8 cellular contexts compared by ENCODE assay signal in the genomic region with DNA sequence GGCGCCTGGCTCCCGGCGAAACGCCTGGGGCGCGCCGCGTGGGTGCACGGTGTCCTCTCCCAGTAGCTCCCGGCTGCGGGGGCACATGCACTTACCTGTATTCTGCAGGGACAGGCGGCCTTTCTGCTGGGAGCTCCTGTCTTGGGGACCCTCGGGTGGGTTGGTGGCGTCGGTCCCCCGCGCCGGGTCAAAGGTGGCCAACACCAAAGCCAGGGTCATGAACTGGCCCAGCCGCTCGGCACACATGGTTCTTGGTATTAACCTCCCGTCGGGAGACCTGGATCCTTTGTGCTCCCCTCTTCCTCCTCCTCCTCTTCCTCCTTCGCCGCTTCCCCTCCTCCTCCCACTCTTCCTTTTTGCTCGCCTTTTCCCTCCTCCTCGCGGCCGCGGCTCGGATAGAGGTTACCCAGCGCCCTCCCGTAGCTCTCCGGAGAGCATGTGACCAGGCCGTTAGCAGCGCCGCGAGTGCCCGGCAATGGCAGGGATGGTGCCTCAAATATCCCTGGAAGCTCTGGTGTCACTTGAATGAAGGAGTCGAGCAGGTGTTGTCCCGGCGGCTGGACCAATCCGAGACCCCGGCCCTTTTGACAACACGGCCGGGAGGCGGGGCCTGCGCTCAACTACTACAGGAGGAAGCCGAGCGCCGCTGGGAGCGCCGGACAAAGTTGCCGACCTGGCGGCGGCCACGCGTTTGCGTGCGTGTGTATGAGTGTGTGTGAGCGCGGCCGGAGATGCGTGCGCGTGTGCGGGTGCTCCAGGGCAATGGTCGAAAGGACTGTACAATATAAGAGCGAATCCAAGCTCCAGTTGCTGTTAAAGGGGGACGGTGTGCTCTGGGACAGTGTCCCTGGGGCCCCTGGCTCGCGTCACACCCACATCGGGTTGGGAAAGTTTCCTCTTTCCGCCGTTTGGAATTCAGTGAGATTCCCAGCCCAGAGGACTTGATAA. TPM values are rescaled to one million over a fixed set of nuclear protein-coding genes. Genes with fewer than 3 reads are reported as not detected.
DNase-seq lines count a peak whose midpoint lies in the region; ATAC-seq and TF ChIP-seq lines count a peak whose summit lies in the region.

A gene with protein sequence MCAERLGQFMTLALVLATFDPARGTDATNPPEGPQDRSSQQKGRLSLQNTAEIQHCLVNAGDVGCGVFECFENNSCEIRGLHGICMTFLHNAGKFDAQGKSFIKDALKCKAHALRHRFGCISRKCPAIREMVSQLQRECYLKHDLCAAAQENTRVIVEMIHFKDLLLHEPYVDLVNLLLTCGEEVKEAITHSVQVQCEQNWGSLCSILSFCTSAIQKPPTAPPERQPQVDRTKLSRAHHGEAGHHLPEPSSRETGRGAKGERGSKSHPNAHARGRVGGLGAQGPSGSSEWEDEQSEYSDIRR (minus strand): TSS at position 467 of the 948 bp plus-strand sequence. CDS start 221 bp downstream, at position 246.

- POLR2A ChIA-PET in activated B cell treated with CpG ODN at 0.5 μM for 24 hours (lab: Charles Lee): no interaction called here
- POLR2A ChIA-PET in naive thymus-derived CD8-positive, alpha-beta T cell (lab: Charles Lee): no interaction called here

- H3K36me3 ChIP-seq in urinary bladder (ENCODE audit: insufficient read depth): no peaks in the 10 kb centered on the region

- no peak within 1 kb of the TSS for H3K27ac Mint-ChIP-seq in activated B cell treated with CpG ODN at 0.5 μM for 24 hours
- H3K27ac Mint-ChIP-seq in naive thymus-derived CD8-positive, alpha-beta T cell: peak within 1 kb of the TSS in 1 of 10 donors; percentile 56

- peak; percentile 10 for DNase-seq in NCI-H2227 (lab: John Stamatoyannopoulos, UW; ENCODE audit: unreplicated experiment)
- DNase-seq in NCI-H2227 treated with DMSO at 0.1 percent for 48 hours (lab: John Stamatoyannopoulos, UW): no peak
- peak; percentile 72 for DNase-seq in NCI-H128 (lab: John Stamatoyannopoulos, UW; ENCODE audit: unreplicated experiment)
- no peak for DNase-seq in activated B cell treated with CpG ODN at 0.5 μM for 24 hours
- peak; percentile 47 for DNase-seq in fibroblast of mammary gland (ENCODE audit: low read depth)
- no peak for DNase-seq in naive thymus-derived CD8-positive, alpha-beta T cell

- H3K4me1 ChIP-seq in urinary bladder (ENCODE audit: insufficient read depth): no peaks in the 10 kb centered on the region

- TF ChIP-seq CTCF in activated B cell treated with CpG ODN at 0.5 μM for 24 hours (IDR thresholded peaks at IDR 0.05) (no peak), fibroblast of mammary gland (conservative IDR thresholded peaks at IDR 0.05; ENCODE audit: control insufficient read depth, insufficient read depth, low read depth, low read length) (no peak)

- peaks cover 12% of the 10 kb centered on the region for H3K4me1 Mint-ChIP-seq in activated B cell treated with CpG ODN at 0.5 μM for 24 hours
- H3K4me1 Mint-ChIP-seq in naive thymus-derived CD8-positive, alpha-beta T cell: peaks cover 15 to 34% (median 31%) of the 10 kb centered on the region in 4 donors

- H3K9me3 Mint-ChIP-seq in activated B cell treated with CpG ODN at 0.5 μM for 24 hours: peaks cover 5% of the 10 kb centered on the region
- H3K9me3 Mint-ChIP-seq in naive thymus-derived CD8-positive, alpha-beta T cell: peaks cover 0 to 1% (median 0%) of the 10 kb centered on the region in 9 donors

- intact Hi-C loops in activated B cell treated with CpG ODN at 0.5 μM for 24 hours (cut with micrococcal nuclease): no loop called here

- CTCF ChIA-PET in activated B cell treated with CpG ODN at 0.5 μM for 24 hours (lab: Charles Lee): no interaction called here

- H3K4me3 ChIP-seq in fibroblast of mammary gland (ENCODE audit: control insufficient read depth, low read depth, low read length) (peak within 1 kb of the TSS; percentile 58), urinary bladder (ENCODE audit: low read depth, low read length) (peak within 1 kb of the TSS; percentile 38)

- peak within 1 kb of the TSS; percentile 28 for H3K4me3 Mint-ChIP-seq in activated B cell treated with CpG ODN at 0.5 μM for 24 hours
- peak within 1 kb of the TSS in 9 of 10 donors; percentile 39 to 82 (median 74) for H3K4me3 Mint-ChIP-seq in naive thymus-derived CD8-positive, alpha-beta T cell

- 2% methylated on average over 74 of the region's 74 CpGs for WGBS in urinary bladder

- H3K27me3 Mint-ChIP-seq in activated B cell treated with CpG ODN at 0.5 μM for 24 hours: peaks cover 71% of the 10 kb centered on the region
- H3K27me3 Mint-ChIP-seq in naive thymus-derived CD8-positive, alpha-beta T cell: peaks cover 41 to 89% (median 66%) of the 10 kb centered on the region in 5 donors

- no peaks in the 10 kb centered on the region for H3K36me3 Mint-ChIP-seq in activated B cell treated with CpG ODN at 0.5 μM for 24 hours (ENCODE audit: low read depth)
- no peaks in the 10 kb centered on the region for H3K36me3 Mint-ChIP-seq in naive thymus-derived CD8-positive, alpha-beta T cell

- ATAC-seq in HG02610 (IDR thresholded peaks at IDR 0.05; ENCODE audit: unreplicated experiment) (peak; percentile 58), activated B cell treated with CpG ODN at 0.5 μM for 24 hours (ENCODE audit: low read depth) (no peak)
- no peak for ATAC-seq in naive thymus-derived CD8-positive, alpha-beta T cell

- H3K27ac ChIP-seq in urinary bladder (ENCODE audit: low read depth): no peak within 1 kb of the TSS

RNA-seq across cellular contexts. Expression of the gene that starts here (rescaled TPM):
- total RNA-seq in activated B cell treated with CpG ODN at 0.5 μM for 24 hours (0.29 TPM in 1 of 2 replicates, not detected in the other), urinary bladder (3.4 TPM)
- total RNA-seq in naive thymus-derived CD8-positive, alpha-beta T cell: not detected
- not detected for polyA plus RNA-seq in naive thymus-derived CD8-positive, alpha-beta T cell
- polyA plus RNA-seq in urinary bladder: 8.9 TPM

Comparison
In these comparisons a context has a peak if more than half of its experiments do, and no peak if none do; other contexts are left out.
1. DNase-seq: peak in NCI-H2227 (single experiment), NCI-H128 (single experiment) and fibroblast of mammary gland (single experiment); none in NCI-H2227 treated with DMSO at 0.1 percent for 48 hours (single experiment), activated B cell treated with CpG ODN at 0.5 μM for 24 hours (single experiment) and naive thymus-derived CD8-positive, alpha-beta T cell (0 of 10).